ENCODE assay signal across 8 cellular contexts in the genomic region with DNA sequence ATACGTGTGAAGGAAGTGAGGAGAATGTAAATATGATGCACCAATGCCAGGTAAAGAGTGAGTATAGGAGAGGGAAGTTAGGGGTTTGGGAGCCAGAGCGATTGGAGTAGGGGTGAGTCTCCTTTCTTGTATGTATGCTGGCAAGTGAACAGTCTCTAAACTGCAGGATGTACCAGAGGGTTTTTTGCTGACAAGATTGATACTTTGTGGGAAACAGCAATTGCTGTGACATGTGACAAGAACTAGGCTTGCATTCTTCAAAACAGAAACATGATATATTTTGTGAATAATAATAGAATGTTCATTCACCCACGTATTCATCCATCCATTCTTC. TPM values are rescaled to one million over a fixed set of nuclear protein-coding genes. Genes with fewer than 3 reads are reported as not detected.
DNase-seq lines count a peak whose midpoint lies in the region; ATAC-seq, FAIRE-seq and TF ChIP-seq lines count a peak whose summit lies in the region.

No MANE protein-coding gene starts in this region.

- POLR2A ChIA-PET in OCI-LY7 (lab: Charles Lee), result no interaction called here

- no peaks in the 10 kb centered on the region for H3K36me3 ChIP-seq in OCI-LY7 (ENCODE audit: insufficient read depth, low read length)

- FAIRE-seq in GM19239 (lab: Jason Lieb, UNC), result no peak

- no peak for TF ChIP-seq CTCF in OCI-LY7 (conservative IDR thresholded peaks at IDR 0.05; ENCODE audit: low read length)

- no TSS peak for BruUV-seq in OCI-LY7 (replicated peaks; lab: Mats Ljungman, UMichigan)

- CTCF ChIA-PET in OCI-LY7 (lab: Charles Lee; ENCODE audit: unreplicated experiment), result no interaction called here

- DNase-seq in NCI-H1092 treated with DMSO at 0.1 percent for 48 hours (lab: John Stamatoyannopoulos, UW), result peak; percentile 58
- DNase-seq in NCI-H1092 (lab: John Stamatoyannopoulos, UW), result no peak
- no peak for DNase-seq in OCI-LY7 (ENCODE audit: low spot score)
- peak in 1 of 3 experiments; percentile 2 for DNase-seq in effector memory CD8-positive, alpha-beta T cell
- no peak for DNase-seq in naive B cell
- DNase-seq in stimulated activated CD4-positive, alpha-beta T cell treated with anti-CD3 and anti-CD28 coated beads, Interleukin-1b, Interleukin-23, amount 100 ng/mL, for 48 hours, result no peak
- DNase-seq in GM19239 (ENCODE audit: insufficient read length, low spot score), result no peak

- H3K4me2 ChIP-seq in OCI-LY7 (ENCODE audit: low read length), result peak overlapping the region; percentile 78

- H4K20me1 ChIP-seq in OCI-LY7 (ENCODE audit: insufficient read depth, low read length), result no peaks in the 10 kb centered on the region

- intact Hi-C loops in OCI-LY7 (cut with micrococcal nuclease; ENCODE audit: unreplicated experiment), result loop anchor here (5.0 kb wide), 1 partner anchor 379 kb away; no protein-coding TSS in a partner anchor

- no peaks in the 10 kb centered on the region; the same call in 1 of the 2 replicates for H3K79me2 ChIP-seq in OCI-LY7 (ENCODE audit: insufficient read depth, low read depth, low read length)

- H3K4me1 ChIP-seq in OCI-LY7 (ENCODE audit: insufficient read depth, low read length, poor library complexity, severe bottlenecking), result peaks cover 11% of the 10 kb centered on the region

- H3K9me3 ChIP-seq in OCI-LY7 (ENCODE audit: low read length), result no peaks in the 10 kb centered on the region

- H3K9me3 Mint-ChIP-seq in effector memory CD8-positive, alpha-beta T cell, result no peaks in the 10 kb centered on the region
- peaks cover 0 to 8% (median 2%) of the 10 kb centered on the region in 7 donors for H3K9me3 Mint-ChIP-seq in naive B cell

- H3K9me2 ChIP-seq in OCI-LY7 (ENCODE audit: insufficient read depth, low read length), result no peaks in the 10 kb centered on the region

- peaks cover 6 to 15% of the 10 kb centered on the region in 2 donors for H3K4me1 Mint-ChIP-seq in effector memory CD8-positive, alpha-beta T cell (ENCODE audit: low read depth in 2 of 2)
- H3K4me1 Mint-ChIP-seq in naive B cell, result peaks cover 8 to 14% (median 9%) of the 10 kb centered on the region in 3 donors

- peak overlapping the region; percentile 85 to 91 for H3K4me3 Mint-ChIP-seq in effector memory CD8-positive, alpha-beta T cell
- H3K4me3 Mint-ChIP-seq in naive B cell, result peak overlapping the region; percentile 90 to 99 (median 94)

- H2AFZ ChIP-seq in OCI-LY7 (ENCODE audit: low read length), result peak overlapping the region; percentile 91

- peak overlapping the region; percentile 96 for H3K27ac Mint-ChIP-seq in effector memory CD8-positive, alpha-beta T cell
- H3K27ac Mint-ChIP-seq in naive B cell, result peak overlapping the region; percentile 96 to 100 (median 98)

- H3K36me3 Mint-ChIP-seq in effector memory CD8-positive, alpha-beta T cell (ENCODE audit: insufficient read depth), result peaks cover 5% of the 10 kb centered on the region
- H3K36me3 Mint-ChIP-seq in naive B cell, result peaks cover 0 to 7% of the 10 kb centered on the region in 2 donors

- peak; percentile 21 for ATAC-seq in HG02571 (IDR thresholded peaks at IDR 0.05; ENCODE audit: unreplicated experiment)
- peak; percentile 56 for ATAC-seq in effector memory CD8-positive, alpha-beta T cell (replicated peaks)
- ATAC-seq in naive B cell (ENCODE audit: low read depth in 2 of 2), result no peak

- no peaks in the 10 kb centered on the region for H3K27me3 Mint-ChIP-seq in effector memory CD8-positive, alpha-beta T cell
- H3K27me3 Mint-ChIP-seq in naive B cell, result no peaks in the 10 kb centered on the region

- peak overlapping the region; percentile 84 for H3K4me3 ChIP-seq in OCI-LY7 (ENCODE audit: low read depth, low read length, poor library complexity, severe bottlenecking)

- H3K27ac ChIP-seq in OCI-LY7 (ENCODE audit: low read depth, low read length, poor library complexity, severe bottlenecking), result peak overlapping the region; percentile 67

RNA-seq across cellular contexts. Expression of gene CHIC1, which starts 0.7 kb away (rescaled TPM):
- total RNA-seq in OCI-LY7 (2014; rRNA removed; shearing (Covaris generic)), result 3.7 and 4.8 TPM in 2 replicates
- total RNA-seq in OCI-LY7 (2022), result 4.5 TPM in 2 replicates
- polyA plus RNA-seq in naive B cell (ENCODE audit: low read depth in 6 of 6), result 1 to 10 TPM; 1.7 to 3.5 (median 2.1) TPM

Comparison
In these comparisons a context has a peak if more than half of its experiments do, and no peak if none do; other contexts are left out.
1. ATAC-seq: peak in HG02571 (single experiment) and effector memory CD8-positive, alpha-beta T cell (single experiment); none in naive B cell (0 of 2).